ENCODE assay signal across 9 cellular contexts in genomic region chr2:127219716-127220090, GRCh38. TPM values are rescaled to one million over a fixed set of nuclear protein-coding genes. Genes with fewer than 3 reads are reported as not detected.
DNase-seq lines count a peak whose midpoint lies in the region; ATAC-seq lines count a peak whose summit lies in the region.
"Had no signal": no experiment of that assay in that cellular context is flagged by ENCODE, and none has a peak within 500 bp of the region (broad histone marks: within the 10 kb centered on the region; RNA-seq: fewer than 3 reads in every experiment).

No MANE protein-coding gene starts in this region.

- H3K27ac ChIP-seq in iPS-20b (ENCODE audit: low read length): no peak overlapping the region
- H3K27ac ChIP-seq: C4-2B had no signal

- no peaks in the 10 kb centered on the region for H3K9me3 ChIP-seq in iPS-20b (ENCODE audit: insufficient read depth, low read depth, low read length)

- no peaks in the 10 kb centered on the region for H3K36me3 ChIP-seq in iPS-20b (ENCODE audit: insufficient read depth, low read depth, low read length)

- peak; percentile 39 to 49 for ATAC-seq in activated T-cell treated with anti-CD3 and anti-CD28 coated beads, Interleukin-2, amount 50 U/mL, for 72 hours (replicated peaks in 1 of 2)
- no peak for ATAC-seq in stimulated activated naive CD8-positive, alpha-beta T cell treated with anti-CD3 and anti-CD28 coated beads, Interleukin-15, Interleukin-2, amounts not matched to agents 100 U/mL and 50 U/mL, for 24 hours
- no peak for ATAC-seq in GM21447 (IDR thresholded peaks at IDR 0.05; ENCODE audit: unreplicated experiment)

- H3K9ac ChIP-seq in iPS-20b (ENCODE audit: low read depth, low read length): peak overlapping the region; percentile 72; the same call in 1 of the 2 replicates

- H3K27me3 ChIP-seq in iPS-20b (ENCODE audit: insufficient read depth, low read length): peaks cover 37% of the 10 kb centered on the region

- H3K4me1 Mint-ChIP-seq in activated T-cell treated with anti-CD3 and anti-CD28 coated beads, Interleukin-2, amount 50 U/mL, for 72 hours (ENCODE audit: low read depth): peaks cover 10% of the 10 kb centered on the region

- in situ Hi-C loops in KBM-7 (cut with MboI; ENCODE audit: low pct_unique_long_range_greater_than_20kb, low sequenced_read_pairs): no loop called here

- no peaks in the 10 kb centered on the region for H3K9me3 Mint-ChIP-seq in activated T-cell treated with anti-CD3 and anti-CD28 coated beads, Interleukin-2, amount 50 U/mL, for 72 hours

- H3K27ac Mint-ChIP-seq in activated T-cell treated with anti-CD3 and anti-CD28 coated beads, Interleukin-2, amount 50 U/mL, for 72 hours: no peak overlapping the region

- H3K27me3 Mint-ChIP-seq in activated T-cell treated with anti-CD3 and anti-CD28 coated beads, Interleukin-2, amount 50 U/mL, for 72 hours (ENCODE audit: low read depth): peaks cover 63% of the 10 kb centered on the region

- H3K4me1 ChIP-seq in iPS-20b (ENCODE audit: insufficient read depth, low read length): no peaks in the 10 kb centered on the region

- peak overlapping the region; percentile 79 for H3K4me3 ChIP-seq in iPS-20b (ENCODE audit: low read length)

- DNase-seq in NCI-H1417 (lab: John Stamatoyannopoulos, UW): peak in 2 of 3 experiments; percentile 30 to 36
- no peak for DNase-seq in NCI-H1417 treated with DMSO at 0.1 percent for 48 hours (lab: John Stamatoyannopoulos, UW)
- peak in 1 of 2 donors; percentile 32 for DNase-seq in activated T-cell treated with anti-CD3 and anti-CD28 coated beads, Interleukin-2, amount 50 U/mL, for 72 hours
- peak; percentile 21 for DNase-seq in stimulated activated naive CD8-positive, alpha-beta T cell treated with anti-CD3 and anti-CD28 coated beads, Interleukin-15, Interleukin-2, amounts not matched to agents 100 U/mL and 50 U/mL, for 24 hours
- no peak for DNase-seq in GOT3 (lab: John Stamatoyannopoulos, UW)
- DNase-seq in KBM-7: no peak

- peak overlapping the region; percentile 74 to 80 for H3K4me3 Mint-ChIP-seq in activated T-cell treated with anti-CD3 and anti-CD28 coated beads, Interleukin-2, amount 50 U/mL, for 72 hours

- H3K36me3 Mint-ChIP-seq in activated T-cell treated with anti-CD3 and anti-CD28 coated beads, Interleukin-2, amount 50 U/mL, for 72 hours (ENCODE audit: insufficient read depth in 2 of 2): peaks cover 7 to 8% of the 10 kb centered on the region in 2 donors

RNA-seq across cellular contexts. Expression of gene CYP27C1, which starts 0.4 kb away (rescaled TPM):
- total RNA-seq in activated T-cell treated with anti-CD3 and anti-CD28 coated beads, Interleukin-2, amount 50 U/mL, for 72 hours: not detected

Comparison
In these comparisons a context has a peak if more than half of its experiments do, and no peak if none do; other contexts are left out.
1. DNase-seq: peak in NCI-H1417 (2 of 3) and stimulated activated naive CD8-positive, alpha-beta T cell treated with anti-CD3 and anti-CD28 coated beads, Interleukin-15, Interleukin-2, amounts not matched to agents 100 U/mL and 50 U/mL, for 24 hours (single experiment); none in NCI-H1417 treated with DMSO at 0.1 percent for 48 hours (single experiment), GOT3 (single experiment) and KBM-7 (single experiment).
2. ATAC-seq: peak in activated T-cell treated with anti-CD3 and anti-CD28 coated beads, Interleukin-2, amount 50 U/mL, for 72 hours (2 of 2); none in stimulated activated naive CD8-positive, alpha-beta T cell treated with anti-CD3 and anti-CD28 coated beads, Interleukin-15, Interleukin-2, amounts not matched to agents 100 U/mL and 50 U/mL, for 24 hours (single experiment) and GM21447 (single experiment).